1 cellular context compared by ENCODE assay signal in the genomic region with DNA sequence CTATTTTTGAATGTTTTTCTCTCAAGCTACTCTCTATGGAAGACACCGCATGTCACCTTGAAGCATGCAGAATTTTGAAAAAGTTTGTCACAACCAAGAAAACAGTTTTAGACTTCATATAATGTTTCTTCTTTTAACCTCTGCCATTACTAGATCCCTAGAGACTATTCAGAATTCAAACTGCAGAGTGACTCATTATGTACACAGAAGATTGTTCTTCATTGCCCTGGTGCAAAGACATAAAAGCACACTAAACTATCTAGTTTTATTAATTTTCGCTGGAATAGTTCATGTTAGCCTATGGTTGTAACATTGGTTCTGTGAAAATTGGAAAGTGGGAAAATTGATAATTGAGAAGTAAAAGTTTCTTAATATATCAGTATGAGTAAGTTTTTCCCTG.
TF ChIP-seq lines count a peak whose summit lies in the region.

No MANE protein-coding gene starts in this region.

TF ChIP-seq in endothelial cell of umbilical vein, 7 proteins besides CTCF, POLR2A, EP300 and RAD21:
- TF ChIP-seq GATA2 (IDR thresholded peaks at IDR 0.05; ENCODE audit: insufficient read depth, insufficient read length, low read depth, low read length) = no peak
- TF ChIP-seq JUN (IDR thresholded peaks at IDR 0.05; ENCODE audit: borderline replicate concordance, insufficient read depth, insufficient read length, low read depth) = peak; percentile 24
- TF ChIP-seq POLR2AphosphoS5 (IDR thresholded peaks at IDR 0.05; ENCODE audit: insufficient read depth, low read depth, low read length) = no peak
- peak; percentile 76 for TF ChIP-seq FOS (IDR thresholded peaks at IDR 0.05; ENCODE audit: borderline replicate concordance, insufficient read depth, low read length)
